1 cellular context compared by ENCODE assay signal in genomic region chr17:7405413-7405881, GRCh38.
TF ChIP-seq lines count a peak whose summit lies in the region.

No MANE protein-coding gene starts in this region.

TF ChIP-seq in GM12878, 131 proteins besides CTCF, POLR2A, EP300 and RAD21:
- no peak for TF ChIP-seq MAX (IDR thresholded peaks at IDR 0.05; ENCODE audit: low read depth, low read length)
- TF ChIP-seq PBX3 (IDR thresholded peaks at IDR 0.05; ENCODE audit: insufficient replicate concordance, low read depth, low read length): no peak
- TF ChIP-seq SUZ12 (IDR thresholded peaks at IDR 0.05; ENCODE audit: unreplicated experiment): no peak
- no peak for TF ChIP-seq MLLT1 (IDR thresholded peaks at IDR 0.05)
- TF ChIP-seq RCOR1 (conservative IDR thresholded peaks at IDR 0.05; ENCODE audit: low read depth, low read length): no peak
- no peak for TF ChIP-seq CEBPB (IDR thresholded peaks at IDR 0.05; ENCODE audit: borderline replicate concordance in 1 of 2, low read depth in 2 of 2, low read length in 2 of 2)
- no peak for TF ChIP-seq RELB (IDR thresholded peaks at IDR 0.05; ENCODE audit: low read depth)
- TF ChIP-seq PAX5 (IDR thresholded peaks at IDR 0.05; ENCODE audit: borderline replicate concordance, low read depth, low read length): no peak
- no peak for TF ChIP-seq EZH2 (IDR thresholded peaks at IDR 0.05; ENCODE audit: borderline replicate concordance, control insufficient read depth, low read depth, low read length)
- TF ChIP-seq CREM (IDR thresholded peaks at IDR 0.05; ENCODE audit: low read depth): no peak
- TF ChIP-seq RFX5 (IDR thresholded peaks at IDR 0.05; ENCODE audit: low read depth, low read length): no peak
- TF ChIP-seq LARP7 (IDR thresholded peaks at IDR 0.05): no peak
- no peak for TF ChIP-seq ZSCAN29 (IDR thresholded peaks at IDR 0.05)
